1 cellular context compared by ENCODE assay signal in the genomic region with DNA sequence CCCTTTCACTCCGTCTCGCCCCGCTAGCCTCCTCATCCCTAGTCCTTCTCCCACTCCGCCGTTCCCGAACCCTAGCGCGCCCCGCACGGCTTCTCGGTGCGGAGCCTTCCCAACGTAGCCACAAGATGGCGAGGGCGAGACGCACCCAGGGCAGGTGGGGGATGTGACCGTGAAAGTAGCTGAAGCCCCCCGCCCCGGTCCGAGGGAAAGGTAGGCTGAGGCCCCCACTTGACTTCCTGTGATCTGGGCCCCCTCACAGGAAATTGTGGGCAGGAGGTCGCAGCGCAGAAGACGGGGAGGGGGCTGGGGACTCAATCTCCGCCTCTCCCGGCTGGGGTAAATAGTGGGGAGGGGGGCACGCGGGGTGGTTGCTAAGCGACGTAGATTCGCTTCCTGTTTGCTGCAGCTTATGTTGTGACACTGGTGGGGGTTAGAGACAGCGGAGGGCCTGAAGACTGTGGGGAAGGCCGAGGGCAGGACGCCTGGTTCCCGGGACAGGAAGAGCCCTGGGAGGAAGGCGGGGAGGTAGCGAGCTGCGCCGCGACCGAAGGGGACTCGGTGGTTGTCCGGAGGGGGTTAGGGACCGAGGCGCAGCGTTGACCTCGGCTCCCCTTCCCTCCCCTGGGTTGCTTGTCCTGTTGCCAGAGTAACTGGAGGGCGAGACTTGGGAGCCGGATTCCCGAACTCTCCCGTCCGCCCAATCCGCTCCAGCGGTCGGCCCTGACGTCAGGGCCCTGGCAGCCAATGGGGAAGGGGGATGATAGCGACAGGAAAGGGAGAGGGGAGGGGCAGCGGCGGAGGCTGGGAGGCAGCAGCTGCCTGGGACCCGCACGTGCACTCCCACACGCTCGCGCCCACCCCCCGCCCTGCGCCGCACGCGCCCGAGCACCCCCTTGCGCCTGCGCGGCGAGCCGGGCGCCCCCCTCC.
TF ChIP-seq lines count a peak whose summit lies in the region.

No MANE protein-coding gene starts in this region.

TF ChIP-seq in HEK293, 187 proteins besides CTCF, POLR2A, EP300 and RAD21 (continued from another document and continues in another):
- TF ChIP-seq, protein P1, sequence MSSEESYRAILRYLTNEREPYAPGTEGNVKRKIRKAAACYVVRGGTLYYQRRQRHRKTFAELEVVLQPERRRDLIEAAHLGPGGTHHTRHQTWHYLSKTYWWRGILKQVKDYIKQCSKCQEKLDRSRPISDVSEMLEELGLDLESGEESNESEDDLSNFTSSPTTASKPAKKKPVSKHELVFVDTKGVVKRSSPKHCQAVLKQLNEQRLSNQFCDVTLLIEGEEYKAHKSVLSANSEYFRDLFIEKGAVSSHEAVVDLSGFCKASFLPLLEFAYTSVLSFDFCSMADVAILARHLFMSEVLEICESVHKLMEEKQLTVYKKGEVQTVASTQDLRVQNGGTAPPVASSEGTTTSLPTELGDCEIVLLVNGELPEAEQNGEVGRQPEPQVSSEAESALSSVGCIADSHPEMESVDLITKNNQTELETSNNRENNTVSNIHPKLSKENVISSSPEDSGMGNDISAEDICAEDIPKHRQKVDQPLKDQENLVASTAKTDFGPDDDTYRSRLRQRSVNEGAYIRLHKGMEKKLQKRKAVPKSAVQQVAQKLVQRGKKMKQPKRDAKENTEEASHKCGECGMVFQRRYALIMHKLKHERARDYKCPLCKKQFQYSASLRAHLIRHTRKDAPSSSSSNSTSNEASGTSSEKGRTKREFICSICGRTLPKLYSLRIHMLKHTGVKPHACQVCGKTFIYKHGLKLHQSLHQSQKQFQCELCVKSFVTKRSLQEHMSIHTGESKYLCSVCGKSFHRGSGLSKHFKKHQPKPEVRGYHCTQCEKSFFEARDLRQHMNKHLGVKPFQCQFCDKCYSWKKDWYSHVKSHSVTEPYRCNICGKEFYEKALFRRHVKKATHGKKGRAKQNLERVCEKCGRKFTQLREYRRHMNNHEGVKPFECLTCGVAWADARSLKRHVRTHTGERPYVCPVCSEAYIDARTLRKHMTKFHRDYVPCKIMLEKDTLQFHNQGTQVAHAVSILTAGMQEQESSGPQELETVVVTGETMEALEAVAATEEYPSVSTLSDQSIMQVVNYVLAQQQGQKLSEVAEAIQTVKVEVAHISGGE (tag by site-specific recombination; conservative IDR thresholded peaks at IDR 0.05; ENCODE audit: low read depth), result peak; percentile 93
- TF ChIP-seq ZNF311 (tag by site-specific recombination; IDR thresholded peaks at IDR 0.05; ENCODE audit: borderline replicate concordance) (no peak), ZNF175 (tag by site-specific recombination; IDR thresholded peaks at IDR 0.05) (no peak), RBAK (tag by site-specific recombination; IDR thresholded peaks at IDR 0.05) (no peak), ZBTB7A (tag by site-specific recombination; IDR thresholded peaks at IDR 0.05; ENCODE audit: low read depth) (peak; percentile 23), ZNF112 (tag by site-specific recombination; IDR thresholded peaks at IDR 0.05) (no peak), ZIC2 (tag by site-specific recombination; IDR thresholded peaks at IDR 0.05) (no peak), ZNF350 (tag by site-specific recombination; IDR thresholded peaks at IDR 0.05) (no peak), ZNF391 (tag by site-specific recombination; IDR thresholded peaks at IDR 0.05; ENCODE audit: borderline replicate concordance, low read depth) (peak; percentile 17; the same call in 1 of the 2 replicates), ZNF366 (tag by site-specific recombination; conservative IDR thresholded peaks at IDR 0.05) (peak; percentile 62; the same call in 1 of the 2 replicates), IKZF3 (tag by site-specific recombination; IDR thresholded peaks at IDR 0.05) (peak; percentile 99), ZNF157 (tag by site-specific recombination; IDR thresholded peaks at IDR 0.05) (no peak), ZEB2 (tag by site-specific recombination; IDR thresholded peaks at IDR 0.05) (peak; percentile 93), ZNF302 (tag by site-specific recombination; IDR thresholded peaks at IDR 0.05; ENCODE audit: low read depth) (no peak), ZXDB (tag by site-specific recombination; IDR thresholded peaks at IDR 0.05) (0 out of 2 replicates have a peak, but pooled peaks have one; percentile 2), ZNF138 (tag by site-specific recombination; IDR thresholded peaks at IDR 0.05; ENCODE audit: borderline replicate concordance) (no peak), ZNF335 (tag by site-specific recombination; conservative IDR thresholded peaks at IDR 0.05) (peak; percentile 62; the same call in 1 of the 2 replicates), GLIS1 (tag by site-specific recombination; IDR thresholded peaks at IDR 0.05) (peak; percentile 72), HOXD13 (CRISPR knock-in tag; IDR thresholded peaks at IDR 0.05; ENCODE audit: borderline replicate concordance) (no peak), ZNF707 (tag by site-specific recombination; IDR thresholded peaks at IDR 0.05) (no peak), ZNF530 (tag by site-specific recombination; IDR thresholded peaks at IDR 0.05; ENCODE audit: low read depth) (no peak), ZNF843 (tag by site-specific recombination; IDR thresholded peaks at IDR 0.05) (peak; percentile 13), ZNF76 (tag by site-specific recombination; IDR thresholded peaks at IDR 0.05; ENCODE audit: borderline replicate concordance, low read depth) (peak; percentile 65), GLIS2 (tag by site-specific recombination; IDR thresholded peaks at IDR 0.05) (peak; percentile 92), ZNF114 (tag by site-specific recombination; IDR thresholded peaks at IDR 0.05) (no peak)
- TF ChIP-seq, protein P2, sequence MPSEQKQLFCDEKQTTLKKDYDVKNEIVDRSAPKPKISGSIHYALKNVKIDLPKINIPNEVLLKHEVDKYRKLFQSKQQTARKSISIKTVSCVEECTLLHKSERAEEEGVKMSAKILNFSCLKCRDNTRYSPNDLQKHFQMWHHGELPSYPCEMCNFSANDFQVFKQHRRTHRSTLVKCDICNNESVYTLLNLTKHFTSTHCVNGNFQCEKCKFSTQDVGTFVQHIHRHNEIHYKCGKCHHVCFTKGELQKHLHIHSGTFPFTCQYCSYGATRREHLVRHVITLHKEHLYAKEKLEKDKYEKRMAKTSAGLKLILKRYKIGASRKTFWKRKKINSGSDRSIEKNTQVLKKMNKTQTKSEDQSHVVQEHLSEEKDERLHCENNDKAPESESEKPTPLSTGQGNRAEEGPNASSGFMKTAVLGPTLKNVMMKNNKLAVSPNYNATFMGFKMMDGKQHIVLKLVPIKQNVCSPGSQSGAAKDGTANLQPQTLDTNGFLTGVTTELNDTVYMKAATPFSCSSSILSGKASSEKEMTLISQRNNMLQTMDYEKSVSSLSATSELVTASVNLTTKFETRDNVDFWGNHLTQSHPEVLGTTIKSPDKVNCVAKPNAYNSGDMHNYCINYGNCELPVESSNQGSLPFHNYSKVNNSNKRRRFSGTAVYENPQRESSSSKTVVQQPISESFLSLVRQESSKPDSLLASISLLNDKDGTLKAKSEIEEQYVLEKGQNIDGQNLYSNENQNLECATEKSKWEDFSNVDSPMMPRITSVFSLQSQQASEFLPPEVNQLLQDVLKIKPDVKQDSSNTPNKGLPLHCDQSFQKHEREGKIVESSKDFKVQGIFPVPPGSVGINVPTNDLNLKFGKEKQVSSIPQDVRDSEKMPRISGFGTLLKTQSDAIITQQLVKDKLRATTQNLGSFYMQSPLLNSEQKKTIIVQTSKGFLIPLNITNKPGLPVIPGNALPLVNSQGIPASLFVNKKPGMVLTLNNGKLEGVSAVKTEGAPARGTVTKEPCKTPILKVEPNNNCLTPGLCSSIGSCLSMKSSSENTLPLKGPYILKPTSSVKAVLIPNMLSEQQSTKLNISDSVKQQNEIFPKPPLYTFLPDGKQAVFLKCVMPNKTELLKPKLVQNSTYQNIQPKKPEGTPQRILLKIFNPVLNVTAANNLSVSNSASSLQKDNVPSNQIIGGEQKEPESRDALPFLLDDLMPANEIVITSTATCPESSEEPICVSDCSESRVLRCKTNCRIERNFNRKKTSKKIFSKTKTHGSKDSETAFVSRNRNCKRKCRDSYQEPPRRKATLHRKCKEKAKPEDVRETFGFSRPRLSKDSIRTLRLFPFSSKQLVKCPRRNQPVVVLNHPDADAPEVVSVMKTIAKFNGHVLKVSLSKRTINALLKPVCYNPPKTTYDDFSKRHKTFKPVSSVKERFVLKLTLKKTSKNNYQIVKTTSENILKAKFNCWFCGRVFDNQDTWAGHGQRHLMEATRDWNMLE (tag by site-specific recombination; conservative IDR thresholded peaks at IDR 0.05; ENCODE audit: low read depth), result no peak
- TF ChIP-seq, protein P3, sequence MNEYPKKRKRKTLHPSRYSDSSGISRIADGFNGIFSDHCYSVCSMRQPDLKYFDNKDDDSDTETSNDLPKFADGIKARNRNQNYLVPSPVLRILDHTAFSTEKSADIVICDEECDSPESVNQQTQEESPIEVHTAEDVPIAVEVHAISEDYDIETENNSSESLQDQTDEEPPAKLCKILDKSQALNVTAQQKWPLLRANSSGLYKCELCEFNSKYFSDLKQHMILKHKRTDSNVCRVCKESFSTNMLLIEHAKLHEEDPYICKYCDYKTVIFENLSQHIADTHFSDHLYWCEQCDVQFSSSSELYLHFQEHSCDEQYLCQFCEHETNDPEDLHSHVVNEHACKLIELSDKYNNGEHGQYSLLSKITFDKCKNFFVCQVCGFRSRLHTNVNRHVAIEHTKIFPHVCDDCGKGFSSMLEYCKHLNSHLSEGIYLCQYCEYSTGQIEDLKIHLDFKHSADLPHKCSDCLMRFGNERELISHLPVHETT (tag by site-specific recombination; IDR thresholded peaks at IDR 0.05), result 0 out of 2 replicates have a peak, but pooled peaks have one; percentile 11
- TF ChIP-seq, protein P4, sequence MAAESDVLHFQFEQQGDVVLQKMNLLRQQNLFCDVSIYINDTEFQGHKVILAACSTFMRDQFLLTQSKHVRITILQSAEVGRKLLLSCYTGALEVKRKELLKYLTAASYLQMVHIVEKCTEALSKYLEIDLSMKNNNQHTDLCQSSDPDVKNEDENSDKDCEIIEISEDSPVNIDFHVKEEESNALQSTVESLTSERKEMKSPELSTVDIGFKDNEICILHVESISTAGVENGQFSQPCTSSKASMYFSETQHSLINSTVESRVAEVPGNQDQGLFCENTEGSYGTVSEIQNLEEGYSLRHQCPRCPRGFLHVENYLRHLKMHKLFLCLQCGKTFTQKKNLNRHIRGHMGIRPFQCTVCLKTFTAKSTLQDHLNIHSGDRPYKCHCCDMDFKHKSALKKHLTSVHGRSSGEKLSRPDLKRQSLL (tag by site-specific recombination; IDR thresholded peaks at IDR 0.05), result no peak
- TF ChIP-seq, protein P5, sequence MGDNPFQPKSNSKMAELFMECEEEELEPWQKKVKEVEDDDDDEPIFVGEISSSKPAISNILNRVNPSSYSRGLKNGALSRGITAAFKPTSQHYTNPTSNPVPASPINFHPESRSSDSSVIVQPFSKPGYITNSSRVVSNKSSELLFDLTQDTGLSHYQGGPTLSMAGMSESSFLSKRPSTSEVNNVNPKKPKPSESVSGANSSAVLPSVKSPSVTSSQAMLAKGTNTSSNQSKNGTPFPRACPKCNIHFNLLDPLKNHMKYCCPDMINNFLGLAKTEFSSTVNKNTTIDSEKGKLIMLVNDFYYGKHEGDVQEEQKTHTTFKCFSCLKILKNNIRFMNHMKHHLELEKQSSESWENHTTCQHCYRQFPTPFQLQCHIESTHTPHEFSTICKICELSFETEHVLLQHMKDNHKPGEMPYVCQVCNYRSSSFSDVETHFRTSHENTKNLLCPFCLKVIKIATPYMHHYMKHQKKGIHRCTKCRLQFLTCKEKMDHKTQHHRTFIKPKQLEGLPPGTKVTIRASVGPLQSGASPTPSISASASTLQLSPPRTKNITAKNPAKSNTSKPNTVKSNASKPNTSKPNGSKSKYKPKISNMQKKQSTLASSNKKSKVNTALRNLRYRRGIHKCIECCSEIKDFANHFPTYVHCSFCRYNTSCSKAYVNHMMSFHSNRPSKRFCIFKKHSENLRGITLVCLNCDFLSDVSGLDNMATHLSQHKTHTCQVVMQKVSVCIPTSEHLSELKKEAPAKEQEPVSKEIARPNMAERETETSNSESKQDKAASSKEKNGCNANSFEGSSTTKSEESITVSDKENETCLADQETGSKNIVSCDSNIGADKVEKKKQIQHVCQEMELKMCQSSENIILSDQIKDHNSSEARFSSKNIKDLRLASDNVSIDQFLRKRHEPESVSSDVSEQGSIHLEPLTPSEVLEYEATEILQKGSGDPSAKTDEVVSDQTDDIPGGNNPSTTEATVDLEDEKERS (tag by site-specific recombination; IDR thresholded peaks at IDR 0.05), result no peak
- TF ChIP-seq, protein P6, sequence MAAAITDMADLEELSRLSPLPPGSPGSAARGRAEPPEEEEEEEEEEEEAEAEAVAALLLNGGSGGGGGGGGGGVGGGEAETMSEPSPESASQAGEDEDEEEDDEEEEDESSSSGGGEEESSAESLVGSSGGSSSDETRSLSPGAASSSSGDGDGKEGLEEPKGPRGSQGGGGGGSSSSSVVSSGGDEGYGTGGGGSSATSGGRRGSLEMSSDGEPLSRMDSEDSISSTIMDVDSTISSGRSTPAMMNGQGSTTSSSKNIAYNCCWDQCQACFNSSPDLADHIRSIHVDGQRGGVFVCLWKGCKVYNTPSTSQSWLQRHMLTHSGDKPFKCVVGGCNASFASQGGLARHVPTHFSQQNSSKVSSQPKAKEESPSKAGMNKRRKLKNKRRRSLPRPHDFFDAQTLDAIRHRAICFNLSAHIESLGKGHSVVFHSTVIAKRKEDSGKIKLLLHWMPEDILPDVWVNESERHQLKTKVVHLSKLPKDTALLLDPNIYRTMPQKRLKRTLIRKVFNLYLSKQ (tag by site-specific recombination; IDR thresholded peaks at IDR 0.05; ENCODE audit: borderline replicate concordance), result no peak
- TF ChIP-seq, protein P7, sequence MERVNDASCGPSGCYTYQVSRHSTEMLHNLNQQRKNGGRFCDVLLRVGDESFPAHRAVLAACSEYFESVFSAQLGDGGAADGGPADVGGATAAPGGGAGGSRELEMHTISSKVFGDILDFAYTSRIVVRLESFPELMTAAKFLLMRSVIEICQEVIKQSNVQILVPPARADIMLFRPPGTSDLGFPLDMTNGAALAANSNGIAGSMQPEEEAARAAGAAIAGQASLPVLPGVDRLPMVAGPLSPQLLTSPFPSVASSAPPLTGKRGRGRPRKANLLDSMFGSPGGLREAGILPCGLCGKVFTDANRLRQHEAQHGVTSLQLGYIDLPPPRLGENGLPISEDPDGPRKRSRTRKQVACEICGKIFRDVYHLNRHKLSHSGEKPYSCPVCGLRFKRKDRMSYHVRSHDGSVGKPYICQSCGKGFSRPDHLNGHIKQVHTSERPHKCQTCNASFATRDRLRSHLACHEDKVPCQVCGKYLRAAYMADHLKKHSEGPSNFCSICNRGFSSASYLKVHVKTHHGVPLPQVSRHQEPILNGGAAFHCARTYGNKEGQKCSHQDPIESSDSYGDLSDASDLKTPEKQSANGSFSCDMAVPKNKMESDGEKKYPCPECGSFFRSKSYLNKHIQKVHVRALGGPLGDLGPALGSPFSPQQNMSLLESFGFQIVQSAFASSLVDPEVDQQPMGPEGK (tag by site-specific recombination; IDR thresholded peaks at IDR 0.05), result peak; percentile 100
- TF ChIP-seq, protein P8, sequence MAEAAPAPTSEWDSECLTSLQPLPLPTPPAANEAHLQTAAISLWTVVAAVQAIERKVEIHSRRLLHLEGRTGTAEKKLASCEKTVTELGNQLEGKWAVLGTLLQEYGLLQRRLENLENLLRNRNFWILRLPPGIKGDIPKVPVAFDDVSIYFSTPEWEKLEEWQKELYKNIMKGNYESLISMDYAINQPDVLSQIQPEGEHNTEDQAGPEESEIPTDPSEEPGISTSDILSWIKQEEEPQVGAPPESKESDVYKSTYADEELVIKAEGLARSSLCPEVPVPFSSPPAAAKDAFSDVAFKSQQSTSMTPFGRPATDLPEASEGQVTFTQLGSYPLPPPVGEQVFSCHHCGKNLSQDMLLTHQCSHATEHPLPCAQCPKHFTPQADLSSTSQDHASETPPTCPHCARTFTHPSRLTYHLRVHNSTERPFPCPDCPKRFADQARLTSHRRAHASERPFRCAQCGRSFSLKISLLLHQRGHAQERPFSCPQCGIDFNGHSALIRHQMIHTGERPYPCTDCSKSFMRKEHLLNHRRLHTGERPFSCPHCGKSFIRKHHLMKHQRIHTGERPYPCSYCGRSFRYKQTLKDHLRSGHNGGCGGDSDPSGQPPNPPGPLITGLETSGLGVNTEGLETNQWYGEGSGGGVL (tag by site-specific recombination; IDR thresholded peaks at IDR 0.05), result peak; percentile 100
